1 cellular context compared by ENCODE assay signal in the genomic region with DNA sequence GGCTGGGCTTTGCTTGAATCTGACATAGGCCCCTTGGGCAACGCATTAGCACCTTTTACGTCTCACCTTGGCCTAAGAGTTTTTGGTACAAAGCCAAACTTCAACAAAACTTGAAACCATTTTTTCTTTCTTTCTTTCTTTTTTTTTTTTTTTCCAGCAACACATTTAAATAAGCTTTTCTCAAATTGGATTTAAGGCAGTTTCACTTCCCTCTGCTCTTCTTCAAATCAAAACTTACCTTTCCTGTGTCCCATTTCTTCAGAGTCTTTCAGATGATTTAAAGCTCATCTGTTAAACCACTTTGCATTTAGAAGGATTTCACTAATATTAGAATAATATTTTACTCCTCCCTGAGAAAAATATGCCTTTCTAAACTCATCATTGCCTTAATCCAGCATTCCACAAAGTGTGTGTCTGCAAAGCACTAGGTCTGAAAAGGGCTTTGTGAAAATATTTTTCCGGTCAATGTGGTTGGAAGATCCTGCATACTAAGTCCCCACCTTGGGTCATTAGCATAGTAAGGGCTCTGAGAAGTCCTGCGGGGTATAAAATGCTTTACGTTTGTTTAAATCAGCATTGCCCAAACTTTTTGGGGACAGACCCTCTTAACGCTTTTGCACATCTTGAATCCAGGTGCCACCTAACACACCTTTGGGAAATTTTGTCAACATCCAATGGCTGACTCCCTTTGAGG.
TF ChIP-seq lines count a peak whose summit lies in the region.

No MANE protein-coding gene starts in this region.

TF ChIP-seq in WTC11, 78 proteins besides CTCF, POLR2A, EP300 and RAD21 (continued from another document):
- TF ChIP-seq SP1 (CRISPR knock-in tag; conservative IDR thresholded peaks at IDR 0.05), result no peak
- TF ChIP-seq ZNF671 (CRISPR knock-in tag; IDR thresholded peaks at IDR 0.05), result no peak
- TF ChIP-seq, protein P1, sequence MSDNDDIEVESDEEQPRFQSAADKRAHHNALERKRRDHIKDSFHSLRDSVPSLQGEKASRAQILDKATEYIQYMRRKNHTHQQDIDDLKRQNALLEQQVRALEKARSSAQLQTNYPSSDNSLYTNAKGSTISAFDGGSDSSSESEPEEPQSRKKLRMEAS (CRISPR knock-in tag; IDR thresholded peaks at IDR 0.05), result no peak
- TF ChIP-seq NFYB (CRISPR knock-in tag; conservative IDR thresholded peaks at IDR 0.05; ENCODE audit: low read depth), result no peak
- no peak for TF ChIP-seq TCF7 (CRISPR knock-in tag; IDR thresholded peaks at IDR 0.05; ENCODE audit: low read depth)
